8 cellular contexts compared by ENCODE assay signal in genomic region chr16:66947302-66948033, GRCh38. TPM values are rescaled to one million over a fixed set of nuclear protein-coding genes. Genes with fewer than 3 reads are reported as not detected.
A peak's percentile ranks its signal among the peaks of the same experiment; 100 is the strongest.
DNase-seq lines count a peak whose midpoint lies in the region; ATAC-seq and TF ChIP-seq lines count a peak whose summit lies in the region.

No MANE protein-coding gene starts in this region.

- H3K4me3 ChIP-seq in CD8-positive, alpha-beta T cell (ENCODE audit: low read depth, low read length), result peak overlapping the region; percentile 65
- H3K4me3 ChIP-seq in Karpas-422 (ENCODE audit: low read length) (peak overlapping the region; percentile 39; the same call in 1 of the 2 replicates), fibroblast of villous mesenchyme (ENCODE audit: low read depth, low read length) (peak overlapping the region; percentile 56), neuronal stem cell (ENCODE audit: low read length in 2 of 2) (peak overlapping the region in 1 of 2 donors; percentile 60), stomach (peak overlapping the region; percentile 49 to 68 (median 62))

- H3K36me3 ChIP-seq in CD8-positive, alpha-beta T cell (ENCODE audit: insufficient read depth, low read length), result peaks cover 12% of the 10 kb centered on the region
- no peaks in the 10 kb centered on the region for H3K36me3 ChIP-seq in Karpas-422 (ENCODE audit: insufficient read depth, low read length)
- peaks cover 5 to 17% of the 10 kb centered on the region in 2 donors for H3K36me3 ChIP-seq in neuronal stem cell (replicated peaks in 1 of 2; ENCODE audit: control insufficient read depth in 2 of 2, insufficient read depth in 2 of 2, low read length in 2 of 2)
- H3K36me3 ChIP-seq in stomach, result peaks cover 11 to 22% (median 16%) of the 10 kb centered on the region in 4 donors

- no peaks in the 10 kb centered on the region for H3K9me3 ChIP-seq in CD8-positive, alpha-beta T cell (ENCODE audit: low read length)
- no peaks in the 10 kb centered on the region for H3K9me3 ChIP-seq in Karpas-422 (ENCODE audit: low read length)
- H3K9me3 ChIP-seq in neuronal stem cell (replicated peaks in 1 of 2; ENCODE audit: control insufficient read depth in 2 of 2, insufficient read depth in 1 of 2, low read depth in 1 of 2, low read length in 2 of 2), result no peaks in the 10 kb centered on the region
- no peaks in the 10 kb centered on the region for H3K9me3 ChIP-seq in stomach

- CTCF ChIA-PET in CD8-positive, alpha-beta T cell (lab: Charles Lee), result interaction anchor here (0.7 to 1.1 kb wide), 4 partner anchors 36 to 255 kb away, joined by 3 to 4 read pairs (median 3); no protein-coding TSS in a partner anchor

- no peak overlapping the region for H3K14ac ChIP-seq in neuronal stem cell (ENCODE audit: low read length)

- peak; percentile 94 for ATAC-seq in CD8-positive, alpha-beta T cell
- peak; percentile 46 for ATAC-seq in GM21367 (IDR thresholded peaks at IDR 0.05; ENCODE audit: unreplicated experiment)

- H3K4ac ChIP-seq in neuronal stem cell (ENCODE audit: low read length), result no peak overlapping the region

- no peaks in the 10 kb centered on the region for H3K79me1 ChIP-seq in neuronal stem cell (ENCODE audit: low read depth, low read length)

- H3K27ac Mint-ChIP-seq in CD8-positive, alpha-beta T cell, result no peak overlapping the region

- peaks cover 17% of the 10 kb centered on the region for H3K4me1 ChIP-seq in CD8-positive, alpha-beta T cell (ENCODE audit: insufficient read depth, low read length)
- H3K4me1 ChIP-seq in Karpas-422 (ENCODE audit: low read length) (peaks cover 3% of the 10 kb centered on the region; the same call in 1 of the 2 replicates), neuronal stem cell (ENCODE audit: control insufficient read depth in 2 of 2, insufficient read depth in 1 of 2, low read depth in 1 of 2, low read length in 2 of 2) (no peaks in the 10 kb centered on the region), stomach (peaks cover 8 to 22% (median 18%) of the 10 kb centered on the region in 4 donors)

- H2AK5ac ChIP-seq in neuronal stem cell (ENCODE audit: low read depth, low read length), result no peak overlapping the region

- DNase-seq in CD8-positive, alpha-beta T cell, result peak; percentile 67 to 87 (median 78)
- DNase-seq in Karpas-422 (peak; percentile 93), SHP77 (lab: John Stamatoyannopoulos, UW) (peak; percentile 60 to 72), fibroblast of villous mesenchyme (ENCODE audit: low read depth) (peak; percentile 85), neuronal stem cell (ENCODE audit: low spot score) (peak; percentile 64), stomach (peak; percentile 89)
- peak; percentile 65 for DNase-seq in activated T-helper 9 cell treated with anti-CD3 and anti-CD28 coated beads, Interleukin-2, amount 50 U/mL, for 16 hours (ENCODE audit: low read depth)

- TF ChIP-seq EP300 in stomach (IDR thresholded peaks at IDR 0.05), result no peak

- H3K27me3 ChIP-seq in CD8-positive, alpha-beta T cell (ENCODE audit: insufficient read depth, low read length), result no peaks in the 10 kb centered on the region
- no peaks in the 10 kb centered on the region for H3K27me3 ChIP-seq in Karpas-422 (ENCODE audit: low read length)
- H3K27me3 ChIP-seq in neuronal stem cell (ENCODE audit: control insufficient read depth in 3 of 3, insufficient read depth in 3 of 3, low read depth in 1 of 3, low read length in 3 of 3), result peaks cover 0 to 29% (median 8%) of the 10 kb centered on the region in 3 experiments
- peaks cover 0 to 28% (median 12%) of the 10 kb centered on the region in 3 donors for H3K27me3 ChIP-seq in stomach

- H3K27me3 Mint-ChIP-seq in CD8-positive, alpha-beta T cell (ENCODE audit: low read depth), result peaks cover 22% of the 10 kb centered on the region

- H3K9me3 Mint-ChIP-seq in CD8-positive, alpha-beta T cell, result no peaks in the 10 kb centered on the region

- H4K91ac ChIP-seq in neuronal stem cell (ENCODE audit: low read depth, low read length, poor library complexity), result no peak overlapping the region

- H2BK12ac ChIP-seq in neuronal stem cell (ENCODE audit: low read length), result no peak overlapping the region

- H4K8ac ChIP-seq in neuronal stem cell (ENCODE audit: low read depth, low read length), result no peak overlapping the region

- H3K4me2 ChIP-seq in Karpas-422 (ENCODE audit: low read depth, low read length, poor library complexity, severe bottlenecking), result peak overlapping the region; percentile 47
- no peak overlapping the region for H3K4me2 ChIP-seq in neuronal stem cell (ENCODE audit: insufficient read depth, low read length, poor library complexity, severe bottlenecking)

- no peak for TF ChIP-seq POLR2A in stomach (IDR thresholded peaks at IDR 0.05)

- no CpG with 5 or more reads among the region's 22 CpGs for WGBS in neuronal stem cell (ENCODE audit: extremely low coverage in 2 of 2, insufficient read length in 2 of 2, insufficient replicate concordance in 1 of 2), 2 donors
- WGBS in stomach, 5 donors, result 0 to 1% (median 0%) methylated on average over 20 to 22 of the region's 22 CpGs

- no peak overlapping the region for H2BK5ac ChIP-seq in neuronal stem cell (ENCODE audit: low read length)

- H3K18ac ChIP-seq in neuronal stem cell (ENCODE audit: low read length), result no peak overlapping the region

- no peaks in the 10 kb centered on the region for H4K20me1 ChIP-seq in Karpas-422 (ENCODE audit: insufficient read depth, low read depth, low read length)

- no peaks in the 10 kb centered on the region for H3K79me2 ChIP-seq in Karpas-422 (ENCODE audit: low read length)

- H2AFZ ChIP-seq in Karpas-422 (ENCODE audit: low read length), result no peak overlapping the region
- H2AFZ ChIP-seq in neuronal stem cell (ENCODE audit: low read length), result no peak overlapping the region

- POLR2A ChIA-PET in CD8-positive, alpha-beta T cell (lab: Charles Lee), result interaction anchor here (0.6 kb wide), 1 partner anchor 237 kb away, joined by 3 read pairs; no protein-coding TSS in a partner anchor

- no peaks in the 10 kb centered on the region for H3K9me2 ChIP-seq in Karpas-422 (replicated peaks; ENCODE audit: insufficient read depth, low read length)

- peaks cover 19% of the 10 kb centered on the region for H3K4me1 Mint-ChIP-seq in CD8-positive, alpha-beta T cell (ENCODE audit: low read depth)

- H2BK15ac ChIP-seq in neuronal stem cell (ENCODE audit: low read length), result no peak overlapping the region

- H3K27ac ChIP-seq in CD8-positive, alpha-beta T cell (ENCODE audit: low read depth, low read length), result no peak overlapping the region
- H3K27ac ChIP-seq in Karpas-422 (ENCODE audit: low read length) (no peak overlapping the region), neuronal stem cell (replicated peaks; ENCODE audit: low read length) (no peak overlapping the region), stomach (peak overlapping the region in 1 of 5 donors; percentile 56)

- peak overlapping the region; percentile 89 for H3K4me3 Mint-ChIP-seq in CD8-positive, alpha-beta T cell

- no peak overlapping the region for H2BK120ac ChIP-seq in neuronal stem cell (ENCODE audit: low read depth, low read length)

- TF ChIP-seq CTCF in CD8-positive, alpha-beta T cell (IDR thresholded peaks at IDR 0.05), result peak; percentile 89
- TF ChIP-seq CTCF in fibroblast of villous mesenchyme (IDR thresholded peaks at IDR 0.05; ENCODE audit: insufficient read depth, low read depth, low read length), result peak; percentile 90
- peak in 5 of 7 experiments; percentile 81 to 95 (median 92) for TF ChIP-seq CTCF in stomach (IDR thresholded peaks at IDR 0.05)

- no peak overlapping the region for H3K23ac ChIP-seq in neuronal stem cell (ENCODE audit: low read depth, low read length, poor library complexity)

- H3K36me3 Mint-ChIP-seq in CD8-positive, alpha-beta T cell, result peaks cover 14% of the 10 kb centered on the region

- H3K9ac ChIP-seq in Karpas-422 (ENCODE audit: low read length), result no peak overlapping the region
- no peak overlapping the region for H3K9ac ChIP-seq in neuronal stem cell (ENCODE audit: low read depth, low read length, poor library complexity)

- intact Hi-C loops in CD8-positive, alpha-beta T cell (cut with DNase I, micrococcal nuclease), result loop anchor here (1.0 to 2.0 kb wide), 6 partner anchors 13 to 251 kb away; partner anchors contain the start of genes FBXL8 (in 2 of the 2), TRADD (in 2 of the 2), CIAO2B (in 1 of the 2) and CMTM4 (in 1 of the 2)
- intact Hi-C loops in stomach (cut with DNase I; ENCODE audit: low total_unique reads), result no loop called here

RNA-seq across cellular contexts. Expression of gene CES2, which starts 12.2 kb away (rescaled TPM):
- total RNA-seq in CD8-positive, alpha-beta T cell, result 10 to 100 TPM; 62.9 to 67.0 TPM
- 13.3 and 34.8 TPM in 2 replicates for total RNA-seq in Karpas-422 (2014; rRNA removed; shearing (Covaris generic); ENCODE audit: low replicate concordance)
- total RNA-seq in fibroblast of villous mesenchyme (38.9 and 41.9 TPM in 2 replicates), stomach (100 to 1,000 TPM in 1 of 5 donors, 10 to 100 TPM in 4; 16.9 to 893 (median 47.4) TPM)
- polyA plus RNA-seq in neuronal stem cell (2013, experiment 1 of 2), result 14.6 TPM
- 15.0 TPM for polyA plus RNA-seq in neuronal stem cell (2013, experiment 2 of 2)
- 10 to 100 TPM; 24.9 to 32.7 (median 26.1) TPM for polyA plus RNA-seq in stomach

RNA-seq across cellular contexts. Expression of gene CIAO2B, which starts 13.3 kb away (rescaled TPM):
- 10 to 100 TPM; 55.0 to 58.2 TPM for total RNA-seq in CD8-positive, alpha-beta T cell
- 121 and 227 TPM in 2 replicates for total RNA-seq in Karpas-422 (2014; rRNA removed; shearing (Covaris generic); ENCODE audit: low replicate concordance)
- total RNA-seq in fibroblast of villous mesenchyme, result 133 and 136 TPM in 2 replicates
- 93.4 TPM for polyA plus RNA-seq in neuronal stem cell (2013, experiment 1 of 2)
- polyA plus RNA-seq in neuronal stem cell (2013, experiment 2 of 2), result 91.2 TPM
- total RNA-seq in stomach, result 10 to 100 TPM in 4 of 5 donors, 1 to 10 TPM in 1; 4.3 to 95.1 (median 43.2) TPM
- 100 to 1,000 TPM; 166 to 176 (median 171) TPM for polyA plus RNA-seq in stomach

RNA-seq across cellular contexts. Expression of gene CES3, which starts 13.6 kb away (rescaled TPM):
- 1 to 10 TPM in 1 of 2 experiments, under 1 TPM in 1; 0.71 to 1.2 TPM for total RNA-seq in CD8-positive, alpha-beta T cell
- total RNA-seq in Karpas-422 (2014; rRNA removed; shearing (Covaris generic); ENCODE audit: low replicate concordance), result 20.9 and 28.3 TPM in 2 replicates
- 0.32 TPM in 1 of 2 replicates, not detected in the other for total RNA-seq in fibroblast of villous mesenchyme
- polyA plus RNA-seq in neuronal stem cell (2013, experiment 1 of 2), result 2.4 TPM
- polyA plus RNA-seq in neuronal stem cell (2013, experiment 2 of 2), result 2.5 TPM
- 100 to 1,000 TPM in 1 of 5 donors, 10 to 100 TPM in 1, 1 to 10 TPM in 1, under 1 TPM in 1, not detected in 1; 0.37 to 145 (median 8.3) TPM for total RNA-seq in stomach
- 1 to 10 TPM in 1 of 3 donors, under 1 TPM in 1, not detected in 1; 0.56 to 2.8 TPM for polyA plus RNA-seq in stomach

RNA-seq across cellular contexts. Expression of gene RRAD, which starts 22.1 kb away (rescaled TPM):
- total RNA-seq in CD8-positive, alpha-beta T cell, result under 1 TPM; 0.67 to 0.76 TPM
- not detected in 2 replicates for total RNA-seq in Karpas-422 (2014; rRNA removed; shearing (Covaris generic); ENCODE audit: low replicate concordance)
- total RNA-seq in fibroblast of villous mesenchyme, result 12.5 and 15.1 TPM in 2 replicates
- 0.32 TPM for polyA plus RNA-seq in neuronal stem cell (2013, experiment 1 of 2)
- 0.30 TPM for polyA plus RNA-seq in neuronal stem cell (2013, experiment 2 of 2)
- total RNA-seq in stomach, result 10 to 100 TPM in 2 of 5 donors, 1 to 10 TPM in 3; 1.0 to 39.7 (median 3.6) TPM
- polyA plus RNA-seq in stomach, result 10 to 100 TPM in 1 of 3 donors, 1 to 10 TPM in 2; 2.9 to 37.8 (median 3.4) TPM

RNA-seq across cellular contexts. Expression of gene CDH16, which starts 28.8 kb away (rescaled TPM):
- total RNA-seq in CD8-positive, alpha-beta T cell, result not detected
- total RNA-seq in Karpas-422 (2014; rRNA removed; shearing (Covaris generic); ENCODE audit: low replicate concordance), result not detected in 2 replicates
- total RNA-seq in fibroblast of villous mesenchyme (not detected in 2 replicates), stomach (1 to 10 TPM in 1 of 5 donors, under 1 TPM in 1, not detected in 3; 0.14 to 1.1 TPM)
- not detected for polyA plus RNA-seq in neuronal stem cell (2013, experiment 1 of 2)
- not detected for polyA plus RNA-seq in neuronal stem cell (2013, experiment 2 of 2)
- 1 to 10 TPM in 1 of 3 donors, not detected in 2; 2.3 TPM for polyA plus RNA-seq in stomach
